25 cellular contexts compared by ENCODE assay signal in the genomic region with DNA sequence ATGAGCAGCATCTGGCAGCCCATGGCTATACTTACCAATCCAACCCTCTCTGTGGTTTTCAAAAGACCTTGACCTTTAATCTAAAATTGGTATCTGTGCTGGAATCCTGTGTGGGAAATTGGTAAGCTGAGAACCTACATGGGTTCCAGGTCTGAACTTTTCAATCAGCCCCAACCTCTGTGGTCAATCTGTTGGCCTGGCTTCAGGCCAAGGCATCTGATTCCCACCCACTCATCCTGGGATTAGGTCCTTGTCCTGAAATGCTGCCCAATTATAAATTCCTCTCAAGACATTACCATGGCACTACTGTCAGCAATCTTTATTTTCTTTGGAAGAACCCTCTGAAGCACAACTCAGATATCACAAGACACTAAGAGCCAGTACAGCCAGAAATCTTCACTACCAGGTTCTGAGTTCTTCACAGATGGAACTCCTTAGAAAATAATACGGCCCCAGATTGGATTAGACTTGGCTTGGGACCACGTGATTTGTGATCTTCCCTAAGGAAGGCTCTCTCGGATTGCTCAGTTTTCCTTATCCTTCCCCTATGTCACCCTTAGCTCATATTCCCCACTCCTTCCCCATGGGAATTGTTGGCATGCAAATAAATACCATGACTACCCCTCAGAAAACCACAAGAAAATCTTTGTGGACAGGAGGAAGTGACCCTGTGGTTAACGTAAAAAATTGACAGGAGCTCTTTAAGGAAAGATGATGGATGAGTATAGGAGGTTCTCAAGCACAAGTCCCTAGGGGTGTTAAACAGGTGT.
DNase-seq lines count a peak whose midpoint lies in the region; ATAC-seq, FAIRE-seq and TF ChIP-seq lines count a peak whose summit lies in the region.
"Had no signal": no experiment of that assay in that cellular context is flagged by ENCODE, and none has a peak within 500 bp of the region (broad histone marks: within the 10 kb centered on the region; RNA-seq: fewer than 3 reads in every experiment).

No MANE protein-coding gene starts in this region.

- H3K4me3 ChIP-seq in choroid plexus epithelial cell (ENCODE audit: low read depth, low read length): no peak overlapping the region
- H3K4me3 ChIP-seq: hepatocyte, MG63, tibial nerve had no signal

- no peak for TF ChIP-seq CTCF in choroid plexus epithelial cell (conservative IDR thresholded peaks at IDR 0.05; ENCODE audit: low read depth, low read length)

- no peak for FAIRE-seq in urothelium cell line (lab: Jason Lieb, UNC)
- FAIRE-seq: G401.6, GM19239, H1, HepG2 had no signal

- no peak for ATAC-seq in HG02678 (IDR thresholded peaks at IDR 0.05; ENCODE audit: unreplicated experiment)
- ATAC-seq: HepG2; sciatic nerve; stimulated activated naive CD8-positive, alpha-beta T cell treated with anti-CD3 and anti-CD28 coated beads, Interleukin-15, Interleukin-2, amounts not matched to agents 100 U/mL and 50 U/mL, for 24 hours had no signal

- peak; percentile 54 for DNase-seq in DMS 273 (lab: John Stamatoyannopoulos, UW; ENCODE audit: unreplicated experiment)
- no peak for DNase-seq in DMS 273 treated with DMSO at 0.1 percent for 48 hours (lab: John Stamatoyannopoulos, UW)
- DNase-seq in NCI-H82 (lab: John Stamatoyannopoulos, UW): peak; percentile 69
- DNase-seq in choroid plexus epithelial cell (ENCODE audit: low read depth): peak; percentile 31
- peak; percentile 54 for DNase-seq in urothelium cell line (ENCODE audit: low spot score)
- no peak for DNase-seq in NK-92 (lab: John Stamatoyannopoulos, UW; ENCODE audit: unreplicated experiment)
- no peak for DNase-seq in SW 1271 (lab: John Stamatoyannopoulos, UW)
- DNase-seq: anterior cingulate cortex; BE2C; Calu3; islet precursor cell; MG63; NCI-H146; NCI-H2227 treated with DMSO at 0.1 percent for 48 hours; occipital lobe; stimulated activated CD4-positive, alpha-beta T cell treated with anti-CD3 and anti-CD28 coated beads, Interleukin-1b, Interleukin-23, amount 100 ng/mL, for 48 hours; stimulated activated naive CD8-positive, alpha-beta T cell treated with anti-CD3 and anti-CD28 coated beads, Interleukin-15, Interleukin-2, amounts not matched to agents 100 U/mL and 50 U/mL, for 24 hours had no signal

Comparison
In these comparisons a context has a peak if more than half of its experiments do, and no peak if none do; other contexts are left out.
1. DNase-seq: peak in DMS 273 (single experiment), NCI-H82 (single experiment), choroid plexus epithelial cell (single experiment) and urothelium cell line (single experiment); none in DMS 273 treated with DMSO at 0.1 percent for 48 hours (single experiment), NK-92 (single experiment) and SW 1271 (0 of 2).